In genomic region chrX:13955975-13956374, GRCh38 we compare ENCODE assay signal across 22 cellular contexts.
"Had no signal": no experiment of that assay in that cellular context is flagged by ENCODE, and none has a peak within 500 bp of the region (broad histone marks: within the 10 kb centered on the region; RNA-seq: fewer than 3 reads in every experiment).

No MANE protein-coding gene starts in this region.

- DNase-seq: cortex of kidney; effector memory CD8-positive, alpha-beta T cell; erythroblast; esophagus squamous epithelium; foreskin melanocyte; kidney; mammary epithelial cell; mesendoderm; midbrain; naive thymus-derived CD8-positive, alpha-beta T cell; nephron progenitor cell; stimulated activated CD4-positive, alpha-beta T cell treated with anti-CD3 and anti-CD28 coated beads, Interleukin-2, amount 100 ng/mL, for 24 hours; stimulated activated CD4-positive, alpha-beta T cell treated with anti-CD3 and anti-CD28 coated beads, Interleukin-4, amount 100 ng/mL, for 24 hours; stimulated activated naive CD4-positive, alpha-beta T cell treated with Interleukin-2 at 50 U/mL for 16 hours; stomach; trophoblast cell had no signal

- H3K4me1 ChIP-seq: esophagus squamous epithelium, prostate gland, right atrium auricular region, stomach, thyroid gland had no signal

- H3K9me3 ChIP-seq: esophagus squamous epithelium, prostate gland, right atrium auricular region, stomach, thyroid gland had no signal

- H3K4me3 ChIP-seq: esophagus squamous epithelium, prostate gland, right atrium auricular region, stomach, thyroid gland had no signal

- ATAC-seq: effector memory CD8-positive, alpha-beta T cell; left lobe of liver; naive thymus-derived CD8-positive, alpha-beta T cell; sciatic nerve; stimulated activated effector memory CD8-positive, alpha-beta T cell treated with anti-CD3 and anti-CD28 coated beads, Interleukin-12 subunit alpha, Interleukin-12 subunit beta, amount 100 ng/mL, for 72 hours had no signal

- H3K27ac ChIP-seq: esophagus squamous epithelium, prostate gland, right atrium auricular region, stomach, thyroid gland had no signal

- H3K27me3 ChIP-seq: esophagus squamous epithelium, right atrium auricular region, stomach, thyroid gland had no signal

- H3K36me3 ChIP-seq: esophagus squamous epithelium, prostate gland, right atrium auricular region, stomach, thyroid gland had no signal
